ENCODE assay signal across 2 cellular contexts in genomic region chr12:69589082-69589481, GRCh38.
TF ChIP-seq lines count a peak whose summit lies in the region.

No MANE protein-coding gene starts in this region.

TF ChIP-seq in Ishikawa, 13 proteins besides CTCF, POLR2A, EP300 and RAD21 (continued from another document):
- TF ChIP-seq TAF1 (IDR thresholded peaks at IDR 0.05; ENCODE audit: low read depth) (no peak), EGR1 (IDR thresholded peaks at IDR 0.05) (no peak), YY1 (IDR thresholded peaks at IDR 0.05; ENCODE audit: low read depth) (no peak), FOXM1 (IDR thresholded peaks at IDR 0.05; ENCODE audit: borderline replicate concordance, low read depth) (no peak)
- TF ChIP-seq, protein P1, sequence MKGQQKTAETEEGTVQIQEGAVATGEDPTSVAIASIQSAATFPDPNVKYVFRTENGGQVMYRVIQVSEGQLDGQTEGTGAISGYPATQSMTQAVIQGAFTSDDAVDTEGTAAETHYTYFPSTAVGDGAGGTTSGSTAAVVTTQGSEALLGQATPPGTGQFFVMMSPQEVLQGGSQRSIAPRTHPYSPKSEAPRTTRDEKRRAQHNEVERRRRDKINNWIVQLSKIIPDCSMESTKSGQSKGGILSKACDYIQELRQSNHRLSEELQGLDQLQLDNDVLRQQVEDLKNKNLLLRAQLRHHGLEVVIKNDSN (IDR thresholded peaks at IDR 0.05): no peak

TF ChIP-seq in K562, 482 proteins besides CTCF, POLR2A, EP300 and RAD21:
- TF ChIP-seq NFIX (CRISPR knock-in tag; IDR thresholded peaks at IDR 0.05; ENCODE audit: low read depth) (peak; percentile 93), XRCC5 (IDR thresholded peaks at IDR 0.05; ENCODE audit: low read depth, low read length) (no peak), RHOXF2B (CRISPR knock-in tag; conservative IDR thresholded peaks at IDR 0.05) (no peak), POLR2B (IDR thresholded peaks at IDR 0.05; ENCODE audit: low read depth, partially characterized antibody) (no peak), NFIC (IDR thresholded peaks at IDR 0.05) (peak; percentile 99), XRCC3 (IDR thresholded peaks at IDR 0.05) (no peak)
